In the genomic region with DNA sequence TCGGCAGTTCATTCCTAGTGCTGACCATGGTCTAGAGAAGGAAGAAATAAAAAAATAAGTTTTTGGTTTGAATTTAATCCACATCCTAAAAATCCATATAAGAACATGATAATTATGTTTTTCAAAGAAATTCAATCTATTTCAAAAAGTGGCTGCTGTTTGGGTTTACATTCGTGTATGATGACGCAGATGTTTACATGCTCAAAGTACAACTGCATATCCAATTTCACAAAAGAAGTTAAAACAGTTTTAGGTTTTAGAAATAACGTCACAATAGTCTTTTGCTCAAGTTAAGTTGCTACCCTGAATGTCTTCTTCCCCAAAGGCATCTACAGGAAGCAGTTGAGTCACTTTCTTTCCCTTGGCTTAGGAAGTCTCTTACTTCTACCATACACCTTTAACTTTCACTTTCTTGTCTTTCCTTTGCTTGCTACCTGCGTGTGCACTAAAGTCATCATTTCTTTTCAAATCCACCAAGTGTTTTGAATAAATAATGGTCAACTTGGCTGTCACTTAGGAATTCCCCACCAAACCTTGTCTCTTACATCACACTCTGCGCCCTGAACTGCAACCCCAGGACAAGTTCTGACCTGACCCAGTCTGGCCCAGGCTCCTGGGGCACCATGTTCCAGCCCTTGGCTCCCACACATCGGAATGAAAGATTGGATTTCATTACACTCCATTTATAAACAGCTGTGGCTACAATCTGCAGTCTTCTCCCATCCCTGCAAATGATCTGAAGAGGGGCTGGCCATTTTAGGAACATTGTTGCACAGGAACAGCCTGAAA, we compare ENCODE assay signal across 24 cellular contexts. TPM values are rescaled to one million over a fixed set of nuclear protein-coding genes. Genes with fewer than 3 reads are reported as not detected.
DNase-seq lines count a peak whose midpoint lies in the region; ATAC-seq, FAIRE-seq and TF ChIP-seq lines count a peak whose summit lies in the region.
"Had no signal": no experiment of that assay in that cellular context is flagged by ENCODE, and none has a peak within 500 bp of the region (broad histone marks: within the 10 kb centered on the region; RNA-seq: fewer than 3 reads in every experiment).

No MANE protein-coding gene starts in this region.

- H3K9me3 Mint-ChIP-seq in neural progenitor cell, result no peaks in the 10 kb centered on the region
- H3K9me3 Mint-ChIP-seq: CD4-positive, CD25-positive, alpha-beta regulatory T cell had no signal

- dilution Hi-C loops in mammary epithelial cell (cut with HindIII; ENCODE audit: low sequenced_read_pairs), result no loop called here

- H3K4me1 ChIP-seq in HepG2 (ENCODE audit: insufficient read depth, low read length) (peaks cover 9% of the 10 kb centered on the region), right lobe of liver (no peaks in the 10 kb centered on the region), Loucy (ENCODE audit: insufficient read depth, low read length, poor library complexity, severe bottlenecking) (no peaks in the 10 kb centered on the region), mammary epithelial cell (ENCODE audit: insufficient read depth, low read length) (peaks cover 8% of the 10 kb centered on the region), neural progenitor cell (peaks cover 27% of the 10 kb centered on the region)

- H3K9ac ChIP-seq in HepG2 (ENCODE audit: insufficient read depth, low read depth, low read length), result no peak overlapping the region
- H3K9ac ChIP-seq in Loucy (ENCODE audit: low read depth, low read length, poor library complexity, severe bottlenecking), result no peak overlapping the region
- H3K9ac ChIP-seq in mammary epithelial cell (ENCODE audit: insufficient read depth, low read length), result no peak overlapping the region
- no peak overlapping the region for H3K9ac ChIP-seq in neural progenitor cell

- in situ Hi-C loops in HepG2 (cut with HindIII; ENCODE audit: extremely low pct_ligation_motif_present, low pct_unique_long_range_greater_than_20kb), result no loop called here
- in situ Hi-C loops in mammary epithelial cell (cut with MboI; ENCODE audit: low sequenced_read_pairs in 2 of 2), result no loop called here

- H3F3A ChIP-seq in Loucy (ENCODE audit: low read depth), result no peaks in the 10 kb centered on the region
- no peaks in the 10 kb centered on the region for H3F3A ChIP-seq in neural progenitor cell (ENCODE audit: low read depth)

- peaks cover 12% of the 10 kb centered on the region for H3K4me1 Mint-ChIP-seq in neural progenitor cell
- H3K4me1 Mint-ChIP-seq: CD4-positive, CD25-positive, alpha-beta regulatory T cell; IgD-negative memory B cell had no signal

- no peaks in the 10 kb centered on the region for H3K9me2 ChIP-seq in Loucy (replicated peaks; ENCODE audit: low read depth, low read length)

- H3K79me2 ChIP-seq in HepG2 (ENCODE audit: insufficient read depth, low read length), result no peaks in the 10 kb centered on the region
- no peaks in the 10 kb centered on the region for H3K79me2 ChIP-seq in Loucy (ENCODE audit: insufficient read depth, low read length)
- H3K79me2 ChIP-seq in mammary epithelial cell (ENCODE audit: insufficient read depth, low read length), result no peaks in the 10 kb centered on the region
- no peaks in the 10 kb centered on the region for H3K79me2 ChIP-seq in neural progenitor cell (ENCODE audit: low read depth)

- no peak for FAIRE-seq in HepG2 (lab: Jason Lieb, UNC)
- FAIRE-seq: A204.1, GM18507, H1 had no signal

- H3K36me3 ChIP-seq in HepG2 (replicated peaks in 1 of 2; ENCODE audit: control insufficient read depth in 1 of 2, insufficient read depth in 2 of 2, low read length in 2 of 2) (no peaks in the 10 kb centered on the region), right lobe of liver (no peaks in the 10 kb centered on the region), Loucy (ENCODE audit: insufficient read depth, low read length) (no peaks in the 10 kb centered on the region), mammary epithelial cell (ENCODE audit: insufficient read depth, low read length) (no peaks in the 10 kb centered on the region), neural progenitor cell (no peaks in the 10 kb centered on the region)
- H3K36me3 ChIP-seq: MG63 had no signal

- peak; percentile 65 for ATAC-seq in HepG2
- ATAC-seq in right lobe of liver, result no peak
- ATAC-seq: SK-N-SH treated with all-trans-retinoic acid at 6 μM for 48 hours had no signal

- TF ChIP-seq POLR2A in HepG2 (IDR thresholded peaks at IDR 0.05; ENCODE audit: insufficient read depth in 1 of 2, low read depth in 2 of 2, low read length in 2 of 2), result no peak
- no peak for TF ChIP-seq POLR2A in right lobe of liver (IDR thresholded peaks at IDR 0.05)

- H3K27me3 Mint-ChIP-seq in neural progenitor cell (ENCODE audit: insufficient read depth, low read depth), result peaks cover 3% of the 10 kb centered on the region

- BruUV-seq in HepG2 (replicated peaks; lab: Mats Ljungman, UMichigan), result no TSS peak
- no TSS peak for BruUV-seq in mammary epithelial cell (replicated peaks; lab: Mats Ljungman, UMichigan)

- TF ChIP-seq CTCF in HepG2 (CRISPR knock-in tag; IDR thresholded peaks at IDR 0.05), result no peak
- TF ChIP-seq CTCF in right lobe of liver (IDR thresholded peaks at IDR 0.05), result no peak
- TF ChIP-seq CTCF in Loucy (conservative IDR thresholded peaks at IDR 0.05; ENCODE audit: low read length), result no peak
- no peak for TF ChIP-seq CTCF in mammary epithelial cell (conservative IDR thresholded peaks at IDR 0.05 in 1 of 2, IDR thresholded peaks at IDR 0.05 in 1 of 2; ENCODE audit: extremely low read depth in 1 of 2, insufficient read depth in 1 of 2, low read depth in 1 of 2, low read length in 2 of 2)
- no peak for TF ChIP-seq CTCF in neural progenitor cell (IDR thresholded peaks at IDR 0.05)

- CTCF ChIA-PET in HepG2 (lab: Yijun Ruan, JAX; ENCODE audit: low intra/inter-chr PET ratio, low total read pairs) (no interaction called here), mammary epithelial cell (lab: Charles Lee; ENCODE audit: low non-redundant PET) (no interaction called here)

- DNase-seq in HepG2 (ENCODE audit: low spot score) (peak; percentile 9), right lobe of liver (no peak), mammary epithelial cell (peak; percentile 62), neural progenitor cell (ENCODE audit: low spot score) (no peak), AG08396 (ENCODE audit: low spot score) (no peak), NCI-H82 (lab: John Stamatoyannopoulos, UW) (no peak), HuH-7 (ENCODE audit: low spot score) (no peak)
- DNase-seq: CD4-positive, CD25-positive, alpha-beta regulatory T cell; DMS79 treated with DMSO at 0.1 percent for 48 hours; MG63; NCI-H1417; NCI-H187; NCI-H2107; NCI-H2227 treated with DMSO at 0.1 percent for 48 hours; NCI-H510A; T-helper 1 cell had no signal

- no peak for TF ChIP-seq RAD21 in HepG2 (CRISPR knock-in tag; IDR thresholded peaks at IDR 0.05)

- H2AFZ ChIP-seq in HepG2 (ENCODE audit: low read length) (peak overlapping the region; percentile 24), Loucy (ENCODE audit: low read length) (0 out of 2 replicates have a peak overlapping the region, but pooled peaks have one; percentile 0), mammary epithelial cell (ENCODE audit: low read depth, low read length) (peak overlapping the region; percentile 71), neural progenitor cell (replicated peaks) (peak overlapping the region; percentile 89)

- H3K36me3 Mint-ChIP-seq in neural progenitor cell, result no peaks in the 10 kb centered on the region
- H3K36me3 Mint-ChIP-seq: CD4-positive, CD25-positive, alpha-beta regulatory T cell; IgD-negative memory B cell had no signal

- 0 out of 5 replicates have a peak, but pooled peaks cover 0 to 4% of the 10 kb centered on the region in 2 experiments for H3K27me3 ChIP-seq in HepG2 (ENCODE audit: control insufficient read depth in 1 of 2, insufficient read depth in 2 of 2, low read length in 2 of 2)
- H3K27me3 ChIP-seq in right lobe of liver, result peaks cover 0 to 9% of the 10 kb centered on the region in 2 donors
- H3K27me3 ChIP-seq in Loucy (ENCODE audit: insufficient read depth, low read length, poor library complexity, severe bottlenecking), result no peaks in the 10 kb centered on the region
- H3K27me3 ChIP-seq in mammary epithelial cell (ENCODE audit: insufficient read depth, low read length), result peaks cover 1% of the 10 kb centered on the region
- no peaks in the 10 kb centered on the region for H3K27me3 ChIP-seq in neural progenitor cell

- TF ChIP-seq EP300 in HepG2 (IDR thresholded peaks at IDR 0.05; ENCODE audit: low read depth in 2 of 2, low read length in 2 of 2) (no peak), HepG2 (CRISPR knock-in tag; IDR thresholded peaks at IDR 0.05; ENCODE audit: borderline replicate concordance) (no peak)

- H3K4me2 ChIP-seq in HepG2 (ENCODE audit: low read depth, low read length) (peak overlapping the region; percentile 67), Loucy (ENCODE audit: low read depth, low read length, poor library complexity, severe bottlenecking) (no peak overlapping the region), mammary epithelial cell (ENCODE audit: insufficient read depth, low read depth, low read length) (peak overlapping the region; percentile 81), neural progenitor cell (peak overlapping the region; percentile 14)

- H3K27ac Mint-ChIP-seq in neural progenitor cell, result no peak overlapping the region
- H3K27ac Mint-ChIP-seq: CD4-positive, CD25-positive, alpha-beta regulatory T cell; IgD-negative memory B cell had no signal

- H3K9me3 ChIP-seq in HepG2 (ENCODE audit: low read length) (no peaks in the 10 kb centered on the region), right lobe of liver (no peaks in the 10 kb centered on the region), Loucy (ENCODE audit: insufficient read depth, low read depth, low read length) (no peaks in the 10 kb centered on the region), mammary epithelial cell (replicated peaks; ENCODE audit: insufficient read depth, low read length) (no peaks in the 10 kb centered on the region), neural progenitor cell (ENCODE audit: low read depth) (no peaks in the 10 kb centered on the region)
- H3K9me3 ChIP-seq: MG63 had no signal

- 9% methylated on average over 7 of the region's 7 CpGs for WGBS in HepG2 (ENCODE audit: low lambda C conversion rate)
- WGBS in right lobe of liver (ENCODE audit: insufficient coverage, low coverage, low lambda C conversion rate, missing lambda C conversion rate), result 52% methylated on average over 7 of the region's 7 CpGs
- WGBS in mammary epithelial cell (ENCODE audit: low coverage, missing lambda C conversion rate), result 42% methylated on average over 7 of the region's 7 CpGs

- intact Hi-C loops in HepG2 (cut with micrococcal nuclease; ENCODE audit: unreplicated experiment), result no loop called here
- intact Hi-C loops in right lobe of liver (cut with DNase I), result no loop called here
- intact Hi-C loops in mammary epithelial cell (cut with micrococcal nuclease), result no loop called here

- H3K4me3 Mint-ChIP-seq in neural progenitor cell, result no peak overlapping the region
- H3K4me3 Mint-ChIP-seq: CD4-positive, CD25-positive, alpha-beta regulatory T cell had no signal

- H4K20me1 ChIP-seq in HepG2 (ENCODE audit: insufficient read depth, low read length) (no peaks in the 10 kb centered on the region), Loucy (ENCODE audit: insufficient read depth, low read length, poor library complexity, severe bottlenecking) (no peaks in the 10 kb centered on the region), mammary epithelial cell (ENCODE audit: insufficient read depth, low read length) (no peaks in the 10 kb centered on the region), neural progenitor cell (ENCODE audit: low read depth) (no peaks in the 10 kb centered on the region)

- POLR2A ChIA-PET in HepG2 (lab: Yijun Ruan, JAX), result no interaction called here

- no peak overlapping the region for H3K27ac ChIP-seq in HepG2 (ENCODE audit: extremely low read length, insufficient read depth, low read length)
- H3K27ac ChIP-seq in right lobe of liver, result no peak overlapping the region
- no peak overlapping the region for H3K27ac ChIP-seq in mammary epithelial cell (ENCODE audit: insufficient read depth, low read depth, low read length)
- H3K27ac ChIP-seq in neural progenitor cell, result no peak overlapping the region

- H3K4me3 ChIP-seq in HepG2 (replicated peaks in 1 of 3; ENCODE audit: insufficient read depth in 1 of 3, low read depth in 2 of 3, low read length in 3 of 3) (peak overlapping the region; percentile 14 to 29 (median 20); a peak in 3 of 6 replicates), right lobe of liver (no peak overlapping the region), Loucy (ENCODE audit: low read length, poor library complexity, severe bottlenecking) (no peak overlapping the region), mammary epithelial cell (replicated peaks in 1 of 3; ENCODE audit: insufficient read depth in 1 of 3, low read depth in 2 of 3, low read length in 3 of 3) (peak overlapping the region in 1 of 3 experiments; percentile 1), neural progenitor cell (no peak overlapping the region)
- H3K4me3 ChIP-seq: MG63 had no signal

RNA-seq across cellular contexts. Expression of a gene that starts 28.4 kb away (rescaled TPM):
- total RNA-seq in HepG2 (2016; rRNA removed; fragmentation: Illumina TruSeq; extraction: Trizol), result not detected in 2 replicates
- not detected in 2 replicates for total RNA-seq in HepG2 (2016; cell fraction: cytosol; rRNA removed; fragmentation: Illumina TruSeq; extraction: Trizol; ENCODE audit: low read depth)
- total RNA-seq in HepG2 (2016; cell fraction: insoluble cytoplasmic fraction; rRNA removed; fragmentation: Illumina TruSeq; extraction: Trizol), result not detected in 2 replicates
- total RNA-seq in HepG2 (2016; cell fraction: membrane; rRNA removed; fragmentation: Illumina TruSeq; extraction: Trizol), result not detected in 2 replicates
- not detected in 2 replicates for total RNA-seq in HepG2 (2016; cell fraction: nucleus; rRNA removed; fragmentation: Illumina TruSeq; extraction: Trizol)
- polyA plus RNA-seq in HepG2 (2011; rRNA removed), result not detected in 2 replicates
- not detected in 2 replicates for polyA plus RNA-seq in HepG2 (2011; cell fraction: cytosol; rRNA removed)
- not detected in 2 replicates for polyA plus RNA-seq in HepG2 (2011; cell fraction: nucleus; rRNA removed)
- not detected in 2 replicates for polyA plus RNA-seq in HepG2 (2012)
- not detected in 2 replicates for polyA plus RNA-seq in HepG2 (2016; cell fraction: cytosol; fragmentation: Illumina TruSeq; extraction: Trizol; ENCODE audit: low read depth)
- not detected in 2 replicates for polyA plus RNA-seq in HepG2 (2016; cell fraction: insoluble cytoplasmic fraction; fragmentation: Illumina TruSeq; extraction: Trizol; ENCODE audit: low read depth)
- not detected in 2 replicates for polyA plus RNA-seq in HepG2 (2016; cell fraction: membrane; fragmentation: Illumina TruSeq; extraction: Trizol; ENCODE audit: low read depth)
- polyA plus RNA-seq in HepG2 (2016; cell fraction: nucleus; fragmentation: Illumina TruSeq; extraction: Trizol; ENCODE audit: insufficient read depth, low read depth), result not detected in 2 replicates
- not detected in 2 replicates for polyA minus RNA-seq in HepG2 (2011; rRNA and poly(A)+ RNA removed; ENCODE audit: low replicate concordance)
- polyA minus RNA-seq in HepG2 (2011; cell fraction: cytosol; rRNA and poly(A)+ RNA removed), result not detected in 2 replicates
- polyA minus RNA-seq in HepG2 (2011; cell fraction: nucleus; rRNA and poly(A)+ RNA removed), result not detected in 2 replicates
- not detected for total RNA-seq in right lobe of liver
- not detected for total RNA-seq in mammary epithelial cell
- polyA plus RNA-seq in mammary epithelial cell, result not detected
- not detected for polyA minus RNA-seq in mammary epithelial cell
- not detected in 2 replicates for total RNA-seq in neural progenitor cell (ENCODE audit: low replicate concordance)
- total RNA-seq: CD4-positive, CD25-positive, alpha-beta regulatory T cell; H1; HT-29 had no signal
- polyA plus RNA-seq: BJ; CD4-positive, CD25-positive, alpha-beta regulatory T cell; H1; IgD-negative memory B cell had no signal

RNA-seq across cellular contexts. Expression of a gene that starts 47.5 kb away (rescaled TPM):
- total RNA-seq in HepG2 (2016; rRNA removed; fragmentation: Illumina TruSeq; extraction: Trizol) (not detected in 2 replicates), right lobe of liver (not detected), mammary epithelial cell (not detected), neural progenitor cell (ENCODE audit: low replicate concordance) (not detected in 2 replicates)
- total RNA-seq in HepG2 (2016; cell fraction: cytosol; rRNA removed; fragmentation: Illumina TruSeq; extraction: Trizol; ENCODE audit: low read depth), result not detected in 2 replicates
- not detected in 2 replicates for total RNA-seq in HepG2 (2016; cell fraction: insoluble cytoplasmic fraction; rRNA removed; fragmentation: Illumina TruSeq; extraction: Trizol)
- total RNA-seq in HepG2 (2016; cell fraction: membrane; rRNA removed; fragmentation: Illumina TruSeq; extraction: Trizol), result not detected in 2 replicates
- total RNA-seq in HepG2 (2016; cell fraction: nucleus; rRNA removed; fragmentation: Illumina TruSeq; extraction: Trizol), result not detected in 2 replicates
- polyA plus RNA-seq in HepG2 (2011; rRNA removed) (not detected in 2 replicates), mammary epithelial cell (not detected)
- not detected in 2 replicates for polyA plus RNA-seq in HepG2 (2011; cell fraction: cytosol; rRNA removed)
- not detected in 2 replicates for polyA plus RNA-seq in HepG2 (2011; cell fraction: nucleus; rRNA removed)
- polyA plus RNA-seq in HepG2 (2012), result not detected in 2 replicates
- not detected in 2 replicates for polyA plus RNA-seq in HepG2 (2016; cell fraction: cytosol; fragmentation: Illumina TruSeq; extraction: Trizol; ENCODE audit: low read depth)
- not detected in 2 replicates for polyA plus RNA-seq in HepG2 (2016; cell fraction: insoluble cytoplasmic fraction; fragmentation: Illumina TruSeq; extraction: Trizol; ENCODE audit: low read depth)
- polyA plus RNA-seq in HepG2 (2016; cell fraction: membrane; fragmentation: Illumina TruSeq; extraction: Trizol; ENCODE audit: low read depth), result not detected in 2 replicates
- not detected in 2 replicates for polyA plus RNA-seq in HepG2 (2016; cell fraction: nucleus; fragmentation: Illumina TruSeq; extraction: Trizol; ENCODE audit: insufficient read depth, low read depth)
- polyA minus RNA-seq in HepG2 (2011; rRNA and poly(A)+ RNA removed; ENCODE audit: low replicate concordance), result not detected in 2 replicates
- not detected in 2 replicates for polyA minus RNA-seq in HepG2 (2011; cell fraction: cytosol; rRNA and poly(A)+ RNA removed)
- polyA minus RNA-seq in HepG2 (2011; cell fraction: nucleus; rRNA and poly(A)+ RNA removed), result not detected in 2 replicates
- not detected for polyA minus RNA-seq in mammary epithelial cell
- total RNA-seq: CD4-positive, CD25-positive, alpha-beta regulatory T cell; H1; HT-29 had no signal
- polyA plus RNA-seq: BJ; CD4-positive, CD25-positive, alpha-beta regulatory T cell; H1; IgD-negative memory B cell had no signal

Comparison
In these comparisons a context has a peak if more than half of its experiments do, and no peak if none do; other contexts are left out.
1. DNase-seq: peak in HepG2 (single experiment) and mammary epithelial cell (single experiment); none in right lobe of liver (0 of 3), neural progenitor cell (single experiment), AG08396 (single experiment), NCI-H82 (single experiment) and HuH-7 (single experiment).
2. H3K4me3 ChIP-seq: peak in HepG2 (3 of 3); none in right lobe of liver (0 of 3), Loucy (single experiment) and neural progenitor cell (single experiment).
3. H2AFZ ChIP-seq: peak in every context shown above with its lines; median percentile 89 in neural progenitor cell; 71 in mammary epithelial cell; 24 in HepG2; 0 in Loucy.